In genomic region chr7:100745184-100745583, GRCh38 we compare ENCODE assay signal across 8 cellular contexts. TPM values are rescaled to one million over a fixed set of nuclear protein-coding genes. Genes with fewer than 3 reads are reported as not detected.
DNase-seq lines count a peak whose midpoint lies in the region; ATAC-seq lines count a peak whose summit lies in the region.

No MANE protein-coding gene starts in this region.

- DNase-seq in ELF-1 (ENCODE audit: low read depth, low spot score) (peak; percentile 67), RPMI7951 (ENCODE audit: low read depth) (peak; percentile 87), dedifferentiated amniotic fluid mesenchymal stem cell (ENCODE audit: extremely low spot score) (peak; percentile 36), middle frontal gyrus (ENCODE audit: extremely low spot score, low spot score) (peak; percentile 49)
- DNase-seq in effector CD4-positive, alpha-beta T cell: no peak
- DNase-seq in central memory CD4-positive, alpha-beta T cell: no peak

- ATAC-seq in HG03025 (IDR thresholded peaks at IDR 0.05; ENCODE audit: low FRiP score, unreplicated experiment) (no peak), GM19397 (IDR thresholded peaks at IDR 0.05; ENCODE audit: unreplicated experiment) (no peak)

RNA-seq across cellular contexts. Expression of gene ZAN, which starts 11.8 kb away (rescaled TPM):
- not detected in 2 replicates for total RNA-seq in RPMI7951 (2014; rRNA removed; shearing (Covaris generic))

RNA-seq across cellular contexts. Expression of gene EPO, which starts 24.9 kb away (rescaled TPM):
- not detected in 2 replicates for total RNA-seq in RPMI7951 (2014; rRNA removed; shearing (Covaris generic))

RNA-seq across cellular contexts. Expression of gene POP7, which starts 39.3 kb away (rescaled TPM):
- total RNA-seq in RPMI7951 (2014; rRNA removed; shearing (Covaris generic)): 79.5 and 91.4 TPM in 2 replicates

RNA-seq across cellular contexts. Expression of gene GIGYF1, which starts 51.1 kb away (rescaled TPM):
- 4.8 and 5.3 TPM in 2 replicates for total RNA-seq in RPMI7951 (2014; rRNA removed; shearing (Covaris generic))

Comparison
In these comparisons a context has a peak if more than half of its experiments do, and no peak if none do; other contexts are left out.
1. DNase-seq: peak in ELF-1 (single experiment), RPMI7951 (single experiment), dedifferentiated amniotic fluid mesenchymal stem cell (single experiment) and middle frontal gyrus (single experiment); none in effector CD4-positive, alpha-beta T cell (single experiment) and central memory CD4-positive, alpha-beta T cell (single experiment).